In genomic region chr6:24699521-24700359, GRCh38 we compare ENCODE assay signal across 22 cellular contexts. TPM values are rescaled to one million over a fixed set of nuclear protein-coding genes. Genes with fewer than 3 reads are reported as not detected.
A peak's percentile ranks its signal among the peaks of the same experiment; 100 is the strongest.
DNase-seq lines count a peak whose midpoint lies in the region; ATAC-seq, FAIRE-seq and TF ChIP-seq lines count a peak whose summit lies in the region.
"Had no signal": no experiment of that assay in that cellular context is flagged by ENCODE, and none has a peak within 500 bp of the region (broad histone marks: within the 10 kb centered on the region; RNA-seq: fewer than 3 reads in every experiment).

No MANE protein-coding gene starts in this region.

- intact Hi-C loops in left ventricle myocardium inferior (cut with micrococcal nuclease) (no loop called here), Right ventricle myocardium inferior (cut with DNase I) (loop anchor here (10.0 kb wide), 1 partner anchor 275 kb away; no protein-coding TSS in a partner anchor)

- no peak overlapping the region for H4K91ac ChIP-seq in mesenchymal stem cell (ENCODE audit: low read length)

- no peak for FAIRE-seq in GM12891 (lab: Jason Lieb, UNC)

- TF ChIP-seq POLR2A in GM12891 (IDR thresholded peaks at IDR 0.05; ENCODE audit: low read depth, low read length) = no peak

- no peak for ATAC-seq in Right ventricle myocardium inferior
- ATAC-seq: mucosa of descending colon, sciatic nerve had no signal

- no peak overlapping the region for H3K4ac ChIP-seq in mesenchymal stem cell (ENCODE audit: low read depth in 1 of 2, low read length in 2 of 2)

- no peak overlapping the region for H3K23ac ChIP-seq in mesenchymal stem cell (ENCODE audit: low read length in 2 of 2)

- H2BK5ac ChIP-seq in mesenchymal stem cell (ENCODE audit: low read depth, low read length, poor library complexity, severe bottlenecking) = no peak overlapping the region

- H2BK120ac ChIP-seq in mesenchymal stem cell (ENCODE audit: low read depth, low read length) = no peak overlapping the region

- H3K36me3 ChIP-seq in left ventricle myocardium inferior (peaks cover 49% of the 10 kb centered on the region), mesenchymal stem cell (ENCODE audit: control insufficient read depth in 1 of 2, insufficient read depth in 2 of 2, low read depth in 1 of 2, low read length in 2 of 2) (peaks cover 11 to 47% of the 10 kb centered on the region in 2 experiments)

- H3K79me1 ChIP-seq in mesenchymal stem cell (replicated peaks; ENCODE audit: low read length, poor library complexity, severe bottlenecking) = peaks cover 5% of the 10 kb centered on the region

- H3K27ac ChIP-seq in left ventricle myocardium inferior (replicated peaks) = peak overlapping the region; percentile 45
- H3K27ac ChIP-seq in mesenchymal stem cell (ENCODE audit: low read length, poor library complexity, severe bottlenecking) = no peak overlapping the region
- H3K27ac ChIP-seq: hepatocyte had no signal

- no peak overlapping the region for H2AFZ ChIP-seq in mesenchymal stem cell (ENCODE audit: low read depth, low read length)
- H2AFZ ChIP-seq: hepatocyte had no signal

- no peak overlapping the region for H2BK15ac ChIP-seq in mesenchymal stem cell (ENCODE audit: low read depth, poor library complexity, severe bottlenecking)

- H3K27me3 ChIP-seq in left ventricle myocardium inferior (ENCODE audit: low read depth) = no peaks in the 10 kb centered on the region
- no peaks in the 10 kb centered on the region for H3K27me3 ChIP-seq in mesenchymal stem cell (ENCODE audit: control insufficient read depth in 1 of 2, insufficient read depth in 1 of 2, low read length in 2 of 2)
- H3K27me3 ChIP-seq: BE2C, breast epithelium, hepatocyte, thyroid gland had no signal

- TF ChIP-seq CTCF in left ventricle myocardium inferior (IDR thresholded peaks at IDR 0.05; ENCODE audit: borderline replicate concordance) = no peak

- no peak overlapping the region for H4K8ac ChIP-seq in mesenchymal stem cell (ENCODE audit: low read length)

- no peak overlapping the region for H3K4me2 ChIP-seq in mesenchymal stem cell (ENCODE audit: low read length, poor library complexity, severe bottlenecking)
- H3K4me2 ChIP-seq: hepatocyte had no signal

- no peak overlapping the region for H3K18ac ChIP-seq in mesenchymal stem cell (ENCODE audit: low read depth in 1 of 2, low read length in 2 of 2)

- H3K4me3 ChIP-seq in left ventricle myocardium inferior = no peak overlapping the region
- H3K4me3 ChIP-seq in mesenchymal stem cell (ENCODE audit: insufficient read depth in 1 of 2, low read depth in 1 of 2, low read length in 2 of 2) = no peak overlapping the region
- H3K4me3 ChIP-seq: breast epithelium, hepatocyte, mucosa of descending colon, thyroid gland had no signal

- H2AK5ac ChIP-seq in mesenchymal stem cell (ENCODE audit: low read length, severe bottlenecking) = no peak overlapping the region

- DNase-seq in left ventricle myocardium inferior (no peak), Right ventricle myocardium inferior (ENCODE audit: missing footprints) (no peak), amniotic epithelial cell (ENCODE audit: low read depth) (peak; percentile 47), mesenchymal stem cell (no peak), GM12891 (ENCODE audit: insufficient read length, low spot score) (no peak), HPDE6-E6E7 (ENCODE audit: extremely low spot score) (no peak), NCI-H1930 (lab: John Stamatoyannopoulos, UW) (no peak)
- DNase-seq: activated CD4-positive, alpha-beta T cell treated with anti-CD3 and anti-CD28 coated beads, Interleukin-2, amount 10 ng/mL, durations not matched to agents 7 days and 5 days; activated gamma-delta T cell treated with Interleukin-2 at 50 U/mL for 16 hours; BE2C; effector CD4-positive, alpha-beta T cell; kidney glomerular epithelial cell; MM.1S; mucosa of descending colon; NCI-H187; NCI-H446; thyroid gland had no signal

- H3K14ac ChIP-seq in mesenchymal stem cell (ENCODE audit: low read length in 2 of 2) = no peak overlapping the region

- H3K9me3 ChIP-seq in left ventricle myocardium inferior (replicated peaks) = no peaks in the 10 kb centered on the region
- H3K9me3 ChIP-seq in mesenchymal stem cell (ENCODE audit: control insufficient read depth, low read length) = no peaks in the 10 kb centered on the region
- H3K9me3 ChIP-seq: BE2C, breast epithelium, mucosa of descending colon, thyroid gland had no signal

- H3K4me1 ChIP-seq in left ventricle myocardium inferior (peaks cover 9% of the 10 kb centered on the region), mesenchymal stem cell (ENCODE audit: control insufficient read depth, insufficient read depth, low read depth, low read length) (peaks cover 2% of the 10 kb centered on the region)
- H3K4me1 ChIP-seq: BE2C, breast epithelium had no signal

- H2BK12ac ChIP-seq in mesenchymal stem cell (ENCODE audit: low read length in 2 of 2) = no peak overlapping the region

- no CpG with 5 or more reads among the region's 3 CpGs for WGBS in mesenchymal stem cell

- peak overlapping the region; percentile 29 for H3K9ac ChIP-seq in mesenchymal stem cell (ENCODE audit: low read length)

TF ChIP-seq in GM12891, 5 proteins besides CTCF, POLR2A, EP300 and RAD21:
- TF ChIP-seq SPI1 (IDR thresholded peaks at IDR 0.05; ENCODE audit: low read depth, low read length) = no peak
- no peak for TF ChIP-seq PAX5 (IDR thresholded peaks at IDR 0.05; ENCODE audit: insufficient read depth, low read length, severe bottlenecking)
- TF ChIP-seq POLR2AphosphoS5 (IDR thresholded peaks at IDR 0.05; ENCODE audit: low read depth, low read length) = no peak
- TF ChIP-seq TAF1 (IDR thresholded peaks at IDR 0.05; ENCODE audit: low read depth, low read length) = no peak
- no peak for TF ChIP-seq POU2F2 (IDR thresholded peaks at IDR 0.05; ENCODE audit: low read depth, low read length)

RNA-seq across cellular contexts. Expression of gene C6orf62, which starts 19.2 kb away (rescaled TPM):
- total RNA-seq in left ventricle myocardium inferior = 40.4 TPM
- total RNA-seq in Right ventricle myocardium inferior = 43.2 TPM
- polyA plus RNA-seq in mesenchymal stem cell (2013, experiment 1 of 2) = 74.6 TPM
- 75.9 TPM for polyA plus RNA-seq in mesenchymal stem cell (2013, experiment 2 of 2)
- 51.0 TPM for polyA plus RNA-seq in GM12891 (2012; ENCODE audit: low read depth, missing spikeins)

RNA-seq across cellular contexts. Expression of gene ACOT13, which starts 32.9 kb away (rescaled TPM):
- total RNA-seq in left ventricle myocardium inferior = 59.2 TPM
- 75.8 TPM for total RNA-seq in Right ventricle myocardium inferior
- polyA plus RNA-seq in mesenchymal stem cell (2013, experiment 1 of 2) = 41.0 TPM
- polyA plus RNA-seq in mesenchymal stem cell (2013, experiment 2 of 2) = 44.4 TPM
- 23.6 TPM for polyA plus RNA-seq in GM12891 (2012; ENCODE audit: low read depth, missing spikeins)

RNA-seq across cellular contexts. Expression of gene TDP2, which starts 33.0 kb away (rescaled TPM):
- total RNA-seq in left ventricle myocardium inferior (22.1 TPM), Right ventricle myocardium inferior (21.7 TPM)
- polyA plus RNA-seq in mesenchymal stem cell (2013, experiment 1 of 2) = 27.2 TPM
- 27.8 TPM for polyA plus RNA-seq in mesenchymal stem cell (2013, experiment 2 of 2)
- polyA plus RNA-seq in GM12891 (2012; ENCODE audit: low read depth, missing spikeins) = 35.0 TPM

RNA-seq across cellular contexts. Expression of gene KIAA0319, which starts 53.7 kb away (rescaled TPM):
- not detected for total RNA-seq in left ventricle myocardium inferior
- not detected for total RNA-seq in Right ventricle myocardium inferior
- polyA plus RNA-seq in mesenchymal stem cell (2013, experiment 1 of 2) = 0.03 TPM
- polyA plus RNA-seq in mesenchymal stem cell (2013, experiment 2 of 2) = 0.03 TPM
- polyA plus RNA-seq in GM12891 (2012; ENCODE audit: low read depth, missing spikeins) = 0.01 TPM
- total RNA-seq: osteocyte; T-helper 2 cell treated with Interferon-gamma antibody and Interleukin-4, amounts not matched to agents 100 ng/mL and 5 ng/mL, for 36 hours had no signal
